20 cellular contexts compared by ENCODE assay signal in the genomic region with DNA sequence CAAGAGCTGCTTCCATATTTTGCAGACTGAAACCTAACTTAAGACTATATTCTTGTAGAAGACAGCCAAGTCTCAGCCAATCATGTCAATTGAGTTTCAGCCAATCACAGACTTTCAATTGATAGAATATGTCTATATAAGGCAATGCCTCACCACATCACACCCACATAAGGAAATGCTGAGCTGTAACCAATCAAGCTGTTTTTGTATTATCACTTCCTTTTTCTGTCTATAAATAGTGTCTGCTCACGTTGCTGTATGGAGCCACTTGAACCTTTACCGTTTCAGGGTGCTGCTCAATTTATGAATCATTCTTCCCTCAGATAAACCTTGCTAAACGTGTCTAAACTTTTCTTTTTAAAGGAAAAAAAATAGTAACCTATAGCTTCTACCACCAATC.
"Had no signal": no experiment of that assay in that cellular context is flagged by ENCODE, and none has a peak within 500 bp of the region (broad histone marks: within the 10 kb centered on the region; RNA-seq: fewer than 3 reads in every experiment).

No MANE protein-coding gene starts in this region.

- ATAC-seq: activated CD8-positive, alpha-beta T cell treated with anti-CD3 and anti-CD28 coated beads, Interleukin-2, amount 10 ng/mL, durations not matched to agents 7 days and 5 days; activated T-cell treated with anti-CD3 and anti-CD28 coated beads, Interleukin-2, amount 50 U/mL, for 72 hours; body of pancreas; left ventricle myocardium superior; natural killer cell; stimulated activated memory B cell treated with anti-CD40 and anti-IgM and Interleukin-4, amounts not matched to agents 10 μg/mL and 1 μg/mL and 100 μg/mL, for 72 hours had no signal

- H3K27me3 ChIP-seq: body of pancreas, neutrophil, thyroid gland had no signal

- H3K9me3 ChIP-seq: body of pancreas, neutrophil, thyroid gland had no signal

- H3K36me3 ChIP-seq: neutrophil, thyroid gland had no signal

- H3K4me1 ChIP-seq: body of pancreas, thyroid gland had no signal

- H3K27ac ChIP-seq: body of pancreas, neutrophil, thyroid gland had no signal

- FAIRE-seq: TTC549, urothelium cell line had no signal

- H3K4me3 ChIP-seq: body of pancreas, thyroid gland had no signal

- DNase-seq: activated CD4-positive, alpha-beta T cell treated with anti-CD3 and anti-CD28 coated beads, Interleukin-2, amount 10 ng/mL, durations not matched to agents 24 days and 14 days; activated CD4-positive, CD25-positive, alpha-beta regulatory T cell; activated CD8-positive, alpha-beta memory T cell treated with anti-CD3 and anti-CD28 coated beads, Interleukin-2, amount 50 U/mL, for 4 hours; activated CD8-positive, alpha-beta T cell treated with anti-CD3 and anti-CD28 coated beads, Interleukin-2, amount 10 ng/mL, durations not matched to agents 7 days and 5 days; activated gamma-delta T cell treated with Interleukin-2 at 50 U/mL for 16 hours; activated T-cell treated with anti-CD3 and anti-CD28 coated beads, Interleukin-2, amount 50 U/mL, for 72 hours; amniotic stem cell; body of pancreas; cortex of kidney; effector CD4-positive, alpha-beta T cell; foreskin fibroblast; hippocampal formation; left ventricle myocardium superior; natural killer cell; stimulated activated CD4-positive, alpha-beta T cell treated with anti-CD3 and anti-CD28 coated beads, Interleukin-12 subunit alpha, Interleukin-12 subunit beta, amount 100 ng/mL, for 4 hours; thyroid gland had no signal
